In the genomic region with DNA sequence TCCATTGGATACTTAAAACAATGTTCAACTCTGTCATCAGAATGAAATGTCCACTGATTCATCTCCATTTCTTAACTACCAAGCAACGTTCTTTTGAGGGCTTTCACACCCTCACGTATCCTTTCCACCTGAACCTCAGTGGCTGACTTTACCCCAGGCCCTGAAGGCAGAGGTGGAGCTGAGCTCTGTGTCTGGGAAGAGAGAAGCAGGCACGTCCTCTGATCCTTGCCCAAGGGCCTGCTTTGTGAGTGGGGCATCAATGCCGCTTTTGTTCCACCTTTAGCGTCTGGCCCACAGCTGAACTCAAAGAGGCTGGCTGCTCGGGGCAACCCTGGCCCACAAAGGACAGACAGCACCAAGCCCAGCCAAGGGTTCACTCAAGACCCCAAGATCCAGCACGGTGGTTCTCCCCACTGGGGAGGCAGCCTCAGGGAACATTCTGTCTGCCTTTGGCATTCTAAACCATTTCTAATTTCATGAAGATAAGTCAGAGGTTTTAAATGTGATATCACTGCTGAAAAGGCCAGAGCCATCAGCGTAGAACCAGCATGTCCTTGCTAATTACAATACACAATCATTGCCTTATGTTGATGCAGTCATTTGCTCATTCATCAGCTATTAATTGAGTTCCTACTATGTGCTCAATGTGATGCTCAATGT, we compare ENCODE assay signal across 23 cellular contexts.
DNase-seq lines count a peak whose midpoint lies in the region; ATAC-seq and TF ChIP-seq lines count a peak whose summit lies in the region.
"Had no signal": no experiment of that assay in that cellular context is flagged by ENCODE, and none has a peak within 500 bp of the region (broad histone marks: within the 10 kb centered on the region; RNA-seq: fewer than 3 reads in every experiment).

No MANE protein-coding gene starts in this region.

- peak; percentile 29 for DNase-seq in RWPE1 (ENCODE audit: low spot score)
- peak in 8 of 10 donors; percentile 21 to 78 (median 62) for DNase-seq in dorsolateral prefrontal cortex
- DNase-seq in islet precursor cell = peak; percentile 97
- peak; percentile 64 for DNase-seq in sigmoid colon
- DNase-seq in ACHN = no peak
- no peak for DNase-seq in activated T-cell treated with anti-CD3 and anti-CD28 coated beads for 4 hours
- DNase-seq: activated CD4-positive, alpha-beta T cell treated with anti-CD3 and anti-CD28 coated beads, Interleukin-2, amount 50 U/mL, for 1 hour; activated naive CD4-positive, alpha-beta T cell; CD4-positive, alpha-beta T cell; central memory CD4-positive, alpha-beta T cell; DMS153; GF-D8; lower lobe of right lung; MG63; NCI-H1436 treated with DMSO at 0.1 percent for 48 hours; NCI-H2171; right lobe of liver; thyroid gland had no signal

- POLR2A ChIA-PET in RWPE1 (lab: Yijun Ruan, JAX; ENCODE audit: low non-redundant PET) = no interaction called here

- TF ChIP-seq CTCF in RWPE1 (conservative IDR thresholded peaks at IDR 0.05; ENCODE audit: low read depth) (no peak), dorsolateral prefrontal cortex (IDR thresholded peaks at IDR 0.05 in 54 of 56, conservative IDR thresholded peaks at IDR 0.05 in 2 of 56; ENCODE audit: low read depth in 1 of 56, partially characterized antibody in 56 of 56) (no peak), sigmoid colon (IDR thresholded peaks at IDR 0.05) (no peak)

- H3K27me3 ChIP-seq in dorsolateral prefrontal cortex (no peaks in the 10 kb centered on the region), sigmoid colon (no peaks in the 10 kb centered on the region)
- H3K27me3 ChIP-seq: esophagus muscularis mucosa, MG63, right lobe of liver, SJSA1, thyroid gland had no signal

- CTCF ChIA-PET in RWPE1 (lab: Yijun Ruan, JAX) = interaction anchor here (0.6 kb wide), 1 partner anchor 72 kb away, joined by 3 read pairs; no protein-coding TSS in a partner anchor

- H3K9me3 ChIP-seq in sigmoid colon = no peaks in the 10 kb centered on the region
- H3K9me3 ChIP-seq: esophagus muscularis mucosa, lower lobe of right lung, MG63, right lobe of liver, SJSA1, thyroid gland had no signal

- WGBS in sigmoid colon, 2 donors = 79 to 83% methylated on average over 8 of the region's 8 CpGs

- H3K27ac ChIP-seq in RWPE1 (no peak overlapping the region), dorsolateral prefrontal cortex (peak overlapping the region in 56 of 59 donors; percentile 9 to 93 (median 76)), sigmoid colon (no peak overlapping the region)
- H3K27ac ChIP-seq: esophagus muscularis mucosa, lower lobe of right lung, right lobe of liver, SJSA1, thyroid gland, VCaP had no signal

- H3K4me1 ChIP-seq in sigmoid colon = peaks cover 0 to 13% (median 6%) of the 10 kb centered on the region in 4 donors
- H3K4me1 ChIP-seq: lower lobe of right lung, right lobe of liver, thyroid gland had no signal

- H3K4me3 ChIP-seq in dorsolateral prefrontal cortex (no peak overlapping the region), sigmoid colon (no peak overlapping the region)
- H3K4me3 ChIP-seq: esophagus muscularis mucosa, lower lobe of right lung, MG63, right lobe of liver, SJSA1, thyroid gland had no signal

- intact Hi-C loops in dorsolateral prefrontal cortex (cut with DNase I) = loop anchor here in 1 of 2 donors (5.0 kb wide), 1 partner anchor 35 kb away; no protein-coding TSS in a partner anchor
- intact Hi-C loops in sigmoid colon (cut with DNase I) = no loop called here

- ATAC-seq in HG03280 (IDR thresholded peaks at IDR 0.05; ENCODE audit: unreplicated experiment) (no peak), HG02759 (IDR thresholded peaks at IDR 0.05; ENCODE audit: unreplicated experiment) (no peak)
- ATAC-seq: lower lobe of right lung, right lobe of liver had no signal

- TF ChIP-seq EP300 in sigmoid colon (IDR thresholded peaks at IDR 0.05) = no peak

- in situ Hi-C loops in ACHN (cut with HindIII; ENCODE audit: low pct_ligation_motif_present, low pct_unique_long_range_greater_than_20kb, low sequenced_read_pairs) = no loop called here

- TF ChIP-seq POLR2A in sigmoid colon (IDR thresholded peaks at IDR 0.05) = no peak

- no peaks in the 10 kb centered on the region for H3K36me3 ChIP-seq in sigmoid colon
- H3K36me3 ChIP-seq: esophagus muscularis mucosa, lower lobe of right lung, MG63, right lobe of liver, SJSA1, thyroid gland had no signal

Comparison
In these comparisons a context has a peak if more than half of its experiments do, and no peak if none do; other contexts are left out.
1. DNase-seq: peak in RWPE1 (single experiment), dorsolateral prefrontal cortex (8 of 10), islet precursor cell (single experiment) and sigmoid colon (single experiment); none in ACHN (single experiment) and activated T-cell treated with anti-CD3 and anti-CD28 coated beads for 4 hours (single experiment).
2. H3K27ac ChIP-seq: peak in dorsolateral prefrontal cortex (56 of 59); none in RWPE1 (single experiment) and sigmoid colon (0 of 4).